19 cellular contexts compared by ENCODE assay signal in genomic region chr4:101264993-101265815, GRCh38.
DNase-seq lines count a peak whose midpoint lies in the region; ATAC-seq, FAIRE-seq and TF ChIP-seq lines count a peak whose summit lies in the region.
"Had no signal": no experiment of that assay in that cellular context is flagged by ENCODE, and none has a peak within 500 bp of the region (broad histone marks: within the 10 kb centered on the region; RNA-seq: fewer than 3 reads in every experiment).

No MANE protein-coding gene starts in this region.

- CTCF ChIA-PET in HCT116 (lab: Charles Lee): no interaction called here

- H3K4me1 ChIP-seq in HCT116 (ENCODE audit: control insufficient read depth in 1 of 2, insufficient read depth in 2 of 2, low read length in 2 of 2) (peaks cover 4 to 12% of the 10 kb centered on the region in 2 experiments; a peak in 3 of 4 replicates), kidney (ENCODE audit: control insufficient read depth in 1 of 2, insufficient read depth in 1 of 2, low read depth in 1 of 2, low read length in 2 of 2) (peaks cover 0 to 4% of the 10 kb centered on the region in 2 donors)

- no TSS peak for BruUV-seq in HCT116 (replicated peaks; lab: Mats Ljungman, UMichigan)

- no peak for ATAC-seq in HCT116
- ATAC-seq: GM12878, T-cell had no signal

- no peak overlapping the region for H3K4me3 ChIP-seq in HCT116 (replicated peaks in 1 of 2; ENCODE audit: low read depth in 1 of 2, low read length in 2 of 2)
- no peak overlapping the region for H3K4me3 ChIP-seq in kidney (ENCODE audit: low read length in 2 of 2)
- H3K4me3 ChIP-seq: BLaER1 treated with 17β-estradiol and CSF1 and Interleukin-3, amounts not matched to agents 10 nM and 100 nM; GM12878; MG63 had no signal

- RAD21 ChIA-PET in HCT116 (lab: Charles Lee; ENCODE audit: low non-redundant PET in 1 of 2, low total read pairs in 2 of 2, uncharacterized antibody in 2 of 2, unreplicated experiment in 2 of 2): no interaction called here

- TF ChIP-seq POLR2A in HCT116 (IDR thresholded peaks at IDR 0.05; ENCODE audit: borderline replicate concordance, extremely low read depth, insufficient read depth, insufficient read length): no peak

- H3K9ac ChIP-seq in HCT116 (ENCODE audit: low read length) (no peak overlapping the region), kidney (ENCODE audit: low read length in 2 of 2) (no peak overlapping the region)
- H3K9ac ChIP-seq: BLaER1 treated with 17β-estradiol and CSF1 and Interleukin-3, amounts not matched to agents 10 nM and 100 nM had no signal

- no peak overlapping the region for H2AFZ ChIP-seq in HCT116 (ENCODE audit: low read depth, low read length, poor library complexity, severe bottlenecking)

- no peaks in the 10 kb centered on the region for H3K27me3 ChIP-seq in HCT116 (ENCODE audit: insufficient read depth, low read length)
- H3K27me3 ChIP-seq: BLaER1 treated with 17β-estradiol and CSF1 and Interleukin-3, amounts not matched to agents 10 nM and 100 nM; MG63 had no signal

- no peak overlapping the region for H3K4me2 ChIP-seq in HCT116 (ENCODE audit: low read length)

- FAIRE-seq in islet of Langerhans (lab: Jason Lieb, UNC) (peak; percentile 38), kidney (lab: Jason Lieb, UNC) (no peak)
- FAIRE-seq: GM12878, GM19239, H1 had no signal

- H3K79me2 ChIP-seq in HCT116 (ENCODE audit: insufficient read depth, low read length): peaks cover 93% of the 10 kb centered on the region

- no peak for TF ChIP-seq RAD21 in HCT116 (IDR thresholded peaks at IDR 0.05; ENCODE audit: low read depth)

- intact Hi-C loops in HCT116 (cut with micrococcal nuclease): no loop called here
- intact Hi-C loops in kidney (cut with DNase I): no loop called here

- no peaks in the 10 kb centered on the region for H3K9me3 ChIP-seq in HCT116 (ENCODE audit: control insufficient read depth in 1 of 2, insufficient read depth in 1 of 2, low read depth in 1 of 2, low read length in 2 of 2)
- H3K9me3 ChIP-seq in kidney (ENCODE audit: control insufficient read depth in 1 of 2, low read length in 2 of 2): no peaks in the 10 kb centered on the region
- H3K9me3 ChIP-seq: BLaER1 treated with 17β-estradiol and CSF1 and Interleukin-3, amounts not matched to agents 10 nM and 100 nM; MG63 had no signal

- H3K27ac ChIP-seq in 22Rv1 (peak overlapping the region; percentile 97), HCT116 (ENCODE audit: low read depth, low read length) (no peak overlapping the region), kidney (ENCODE audit: low read depth in 2 of 2, low read length in 2 of 2) (no peak overlapping the region)
- H3K27ac ChIP-seq: BLaER1 treated with 17β-estradiol and CSF1 and Interleukin-3, amounts not matched to agents 10 nM and 100 nM had no signal

- no peaks in the 10 kb centered on the region for H3K9me2 ChIP-seq in HCT116 (ENCODE audit: insufficient read depth)

- DNase-seq in HCT116 (ENCODE audit: low read depth, low spot score): no peak
- DNase-seq in SK-MEL-5 (ENCODE audit: low read depth, low spot score): peak; percentile 11
- DNase-seq in NCI-H2227 treated with DMSO at 0.1 percent for 48 hours (lab: John Stamatoyannopoulos, UW): no peak
- no peak for DNase-seq in H4 (ENCODE audit: low spot score)
- no peak for DNase-seq in stimulated activated CD8-positive, alpha-beta memory T cell treated with anti-CD3 and anti-CD28 coated beads, Interleukin-4, amount 100 ng/mL, for 48 hours
- no peak for DNase-seq in kidney
- DNase-seq: activated CD4-positive, alpha-beta T cell treated with anti-CD3 and anti-CD28 coated beads, Interleukin-2, amount 10 ng/mL, durations not matched to agents 24 days and 14 days; head of caudate nucleus; MG63; NCI-H1436; NCI-H526 treated with DMSO at 0.1 percent for 48 hours; SHP77 treated with DMSO at 0.1 percent for 48 hours; T-cell had no signal

- no peaks in the 10 kb centered on the region for H4K20me1 ChIP-seq in HCT116 (ENCODE audit: insufficient read depth)

- in situ Hi-C loops in SK-MEL-5 (cut with HindIII; ENCODE audit: low pct_unique_long_range_greater_than_20kb, low sequenced_read_pairs): no loop called here

- POLR2A ChIA-PET in HCT116 (lab: Charles Lee): no interaction called here

- no peaks in the 10 kb centered on the region for H3K36me3 ChIP-seq in HCT116 (ENCODE audit: control insufficient read depth in 1 of 2, insufficient read depth in 2 of 2, low read length in 2 of 2)
- H3K36me3 ChIP-seq in kidney (ENCODE audit: control insufficient read depth in 1 of 2, insufficient read depth in 2 of 2, low read length in 2 of 2): no peaks in the 10 kb centered on the region
- H3K36me3 ChIP-seq: BLaER1 treated with 17β-estradiol and CSF1 and Interleukin-3, amounts not matched to agents 10 nM and 100 nM; MG63 had no signal

- TF ChIP-seq CTCF in 22Rv1 (IDR thresholded peaks at IDR 0.05): no peak
- no peak for TF ChIP-seq CTCF in HCT116 (IDR thresholded peaks at IDR 0.05 in 2 of 3, conservative IDR thresholded peaks at IDR 0.05 in 1 of 3; ENCODE audit: borderline replicate concordance in 1 of 3, insufficient read depth in 1 of 3, low read depth in 2 of 3, low read length in 2 of 3)
- TF ChIP-seq CTCF in kidney (IDR thresholded peaks at IDR 0.05; ENCODE audit: borderline replicate concordance, extremely low read depth, insufficient read depth): no peak

TF ChIP-seq in HCT116, 20 proteins besides CTCF, POLR2A, EP300 and RAD21:
- 0 out of 2 replicates have a peak, but pooled peaks have one; percentile 10 for TF ChIP-seq JUND (IDR thresholded peaks at IDR 0.05)
- no peak for TF ChIP-seq REST (IDR thresholded peaks at IDR 0.05; ENCODE audit: low read depth)
